8 cellular contexts compared by ENCODE assay signal in the genomic region with DNA sequence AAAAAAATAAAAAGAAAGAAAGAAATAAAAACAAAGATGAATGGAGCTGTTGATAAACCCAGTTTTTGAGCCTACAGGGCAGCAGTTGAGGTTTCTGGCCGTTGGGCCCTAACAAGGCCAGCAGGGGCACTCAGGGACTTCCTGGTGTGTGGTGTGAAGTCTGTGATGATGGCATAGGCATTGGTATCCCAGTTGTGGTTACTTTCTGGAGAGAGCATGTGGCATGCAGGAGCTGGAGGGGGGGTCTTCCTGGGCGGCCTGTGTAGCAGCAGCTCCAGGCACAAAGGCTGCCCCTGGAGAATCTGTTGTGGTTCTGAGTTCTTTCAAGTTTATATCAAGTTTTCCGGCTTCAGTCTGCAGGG. TPM values are rescaled to one million over a fixed set of nuclear protein-coding genes. Genes with fewer than 3 reads are reported as not detected.
DNase-seq lines count a peak whose midpoint lies in the region; ATAC-seq and TF ChIP-seq lines count a peak whose summit lies in the region.

No MANE protein-coding gene starts in this region.

- H3K27ac Mint-ChIP-seq in activated CD4-positive, alpha-beta T cell treated with anti-CD3 and anti-CD28 coated beads, Interleukin-2, amount 10 ng/mL, durations not matched to agents 24 days and 14 days: peak overlapping the region; percentile 77

- no peak for DNase-seq in activated CD4-positive, alpha-beta T cell treated with anti-CD3 and anti-CD28 coated beads, Interleukin-2, amount 10 ng/mL, durations not matched to agents 24 days and 14 days
- DNase-seq in activated CD4-positive, alpha-beta T cell treated with anti-CD3 and anti-CD28 coated beads for 48 hours: no peak
- DNase-seq in SJSA1 (ENCODE audit: low read depth in 1 of 2, low spot score in 2 of 2): peak; percentile 92 to 95
- DNase-seq in fibroblast of gingiva (ENCODE audit: low read depth): peak; percentile 45
- no peak for DNase-seq in gastrocnemius medialis
- no peak for DNase-seq in amniotic stem cell (lab: John Stamatoyannopoulos, UW)

- H3K36me3 ChIP-seq in SJSA1 (peaks cover 19% of the 10 kb centered on the region), gastrocnemius medialis (no peaks in the 10 kb centered on the region)

- no peaks in the 10 kb centered on the region for H3K27me3 Mint-ChIP-seq in activated CD4-positive, alpha-beta T cell treated with anti-CD3 and anti-CD28 coated beads, Interleukin-2, amount 10 ng/mL, durations not matched to agents 24 days and 14 days

- in situ Hi-C loops in gastrocnemius medialis (cut with MboI; ENCODE audit: low sequenced_read_pairs in 4 of 4): no loop called here

- ATAC-seq in gastrocnemius medialis (no peak), GM18517 (IDR thresholded peaks at IDR 0.05; ENCODE audit: unreplicated experiment) (no peak), GM18505 (IDR thresholded peaks at IDR 0.05; ENCODE audit: unreplicated experiment) (no peak)

- intact Hi-C loops in activated CD4-positive, alpha-beta T cell treated with anti-CD3 and anti-CD28 coated beads, Interleukin-2, amount 10 ng/mL, durations not matched to agents 24 days and 14 days (cut with micrococcal nuclease): no loop called here
- intact Hi-C loops in gastrocnemius medialis (cut with DNase I; ENCODE audit: low total_unique reads): loop anchor here (1.0 to 5.0 kb wide), 2 partner anchors 198 to 651 kb away; a partner anchor contains a TSS

- H3K4me1 ChIP-seq in SJSA1 (replicated peaks): peaks cover 60% of the 10 kb centered on the region
- H3K4me1 ChIP-seq in gastrocnemius medialis: peaks cover 57 to 58% of the 10 kb centered on the region in 2 donors

- H3K4me3 Mint-ChIP-seq in activated CD4-positive, alpha-beta T cell treated with anti-CD3 and anti-CD28 coated beads, Interleukin-2, amount 10 ng/mL, durations not matched to agents 24 days and 14 days: peak overlapping the region; percentile 51

- H3K36me3 Mint-ChIP-seq in activated CD4-positive, alpha-beta T cell treated with anti-CD3 and anti-CD28 coated beads, Interleukin-2, amount 10 ng/mL, durations not matched to agents 24 days and 14 days (ENCODE audit: low read depth): peaks cover 12% of the 10 kb centered on the region

- H3K27me3 ChIP-seq in SJSA1 (replicated peaks) (no peaks in the 10 kb centered on the region), gastrocnemius medialis (no peaks in the 10 kb centered on the region)

- no peak for TF ChIP-seq POLR2A in gastrocnemius medialis (IDR thresholded peaks at IDR 0.05)
- TF ChIP-seq POLR2A in GM18505 (IDR thresholded peaks at IDR 0.05; ENCODE audit: borderline replicate concordance, extremely low read depth, insufficient read depth, insufficient read length): no peak

- H3K9me3 Mint-ChIP-seq in activated CD4-positive, alpha-beta T cell treated with anti-CD3 and anti-CD28 coated beads, Interleukin-2, amount 10 ng/mL, durations not matched to agents 24 days and 14 days: no peaks in the 10 kb centered on the region

- H3K4me3 ChIP-seq in SJSA1 (no peak overlapping the region), gastrocnemius medialis (peak overlapping the region in 1 of 4 donors; percentile 84)

- H3K4me1 Mint-ChIP-seq in activated CD4-positive, alpha-beta T cell treated with anti-CD3 and anti-CD28 coated beads, Interleukin-2, amount 10 ng/mL, durations not matched to agents 24 days and 14 days: peaks cover 33% of the 10 kb centered on the region

- no peak for TF ChIP-seq CTCF in gastrocnemius medialis (IDR thresholded peaks at IDR 0.05 in 4 of 5, conservative IDR thresholded peaks at IDR 0.05 in 1 of 5)

- no peaks in the 10 kb centered on the region for H3K9me3 ChIP-seq in SJSA1 (replicated peaks)
- H3K9me3 ChIP-seq in gastrocnemius medialis: no peaks in the 10 kb centered on the region

- H3K27ac ChIP-seq in SJSA1 (peak overlapping the region; percentile 98), gastrocnemius medialis (peak overlapping the region; percentile 91 to 97 (median 96))

RNA-seq across cellular contexts. Expression of a gene that starts 2.0 kb away (rescaled TPM):
- 18.4 and 23.5 TPM in 2 replicates for total RNA-seq in activated CD4-positive, alpha-beta T cell treated with anti-CD3 and anti-CD28 coated beads, Interleukin-2, amount 10 ng/mL, durations not matched to agents 24 days and 14 days
- 25.5 and 42.5 TPM in 2 replicates for total RNA-seq in SJSA1 (2014; rRNA removed; shearing (Covaris generic))
- 10 to 100 TPM in 3 of 4 donors, 1 to 10 TPM in 1; 9.0 to 18.0 (median 14.4) TPM for total RNA-seq in gastrocnemius medialis

RNA-seq across cellular contexts. Expression of a gene that starts 2.1 kb away (rescaled TPM):
- total RNA-seq in activated CD4-positive, alpha-beta T cell treated with anti-CD3 and anti-CD28 coated beads, Interleukin-2, amount 10 ng/mL, durations not matched to agents 24 days and 14 days: 104 and 110 TPM in 2 replicates
- total RNA-seq in SJSA1 (2014; rRNA removed; shearing (Covaris generic)): 288 and 492 TPM in 2 replicates
- total RNA-seq in gastrocnemius medialis: 100 to 1,000 TPM; 154 to 255 (median 223) TPM

Comparison
In these comparisons a context has a peak if more than half of its experiments do, and no peak if none do; other contexts are left out.
1. DNase-seq: peak in SJSA1 (2 of 2) and fibroblast of gingiva (single experiment); none in activated CD4-positive, alpha-beta T cell treated with anti-CD3 and anti-CD28 coated beads, Interleukin-2, amount 10 ng/mL, durations not matched to agents 24 days and 14 days (single experiment), activated CD4-positive, alpha-beta T cell treated with anti-CD3 and anti-CD28 coated beads for 48 hours (single experiment), gastrocnemius medialis (0 of 2) and amniotic stem cell (single experiment).